18 cellular contexts compared by ENCODE assay signal in genomic region chr13:23440821-23441608, GRCh38. TPM values are rescaled to one million over a fixed set of nuclear protein-coding genes. Genes with fewer than 3 reads are reported as not detected.
DNase-seq lines count a peak whose midpoint lies in the region; ATAC-seq, FAIRE-seq and TF ChIP-seq lines count a peak whose summit lies in the region.
"Had no signal": no experiment of that assay in that cellular context is flagged by ENCODE, and none has a peak within 500 bp of the region (broad histone marks: within the 10 kb centered on the region; RNA-seq: fewer than 3 reads in every experiment).

No MANE protein-coding gene starts in this region.

- H2AK5ac ChIP-seq in IMR-90 (ENCODE audit: low read depth, low read length) (peak overlapping the region; percentile 9; the same call in 1 of the 2 replicates), H1 (ENCODE audit: low read depth, low read length) (no peak overlapping the region; the same call in 1 of the 2 replicates)

- H4K20me1 ChIP-seq in IMR-90 (ENCODE audit: insufficient read depth, low read length) (no peaks in the 10 kb centered on the region), H1 (replicated peaks in 1 of 2; ENCODE audit: control insufficient read depth in 1 of 2, insufficient read depth in 2 of 2, low read length in 2 of 2) (no peaks in the 10 kb centered on the region)

- H3K23me2 ChIP-seq in H1 (ENCODE audit: low read depth, low read length): no peaks in the 10 kb centered on the region

- H4K8ac ChIP-seq in IMR-90 (ENCODE audit: low read depth in 2 of 2, low read length in 2 of 2) (no peak overlapping the region; a peak in 1 of 4 replicates), H1 (ENCODE audit: extremely low read depth, insufficient read depth, low read length) (no peak overlapping the region)

- no peak overlapping the region for H2AK9ac ChIP-seq in IMR-90 (replicated peaks; ENCODE audit: low read depth, low read length, poor library complexity)

- no peak overlapping the region; the same call in 2 of the 3 replicates for H2BK15ac ChIP-seq in IMR-90 (ENCODE audit: low read depth, low read length)
- no peak overlapping the region; the same call in 1 of the 2 replicates for H2BK15ac ChIP-seq in H1 (ENCODE audit: low read length)

- H3K36me3 Mint-ChIP-seq in neural crest cell (ENCODE audit: low read depth) (no peaks in the 10 kb centered on the region), progenitor cell of endocrine pancreas (ENCODE audit: insufficient read depth) (no peaks in the 10 kb centered on the region)
- H3K36me3 Mint-ChIP-seq: immature natural killer cell had no signal

- no peak overlapping the region for H3K14ac ChIP-seq in IMR-90 (replicated peaks; ENCODE audit: low read depth, low read length)
- no peak overlapping the region for H3K14ac ChIP-seq in H1 (ENCODE audit: insufficient read length)

- H3K36me3 ChIP-seq in IMR-90 (ENCODE audit: control insufficient read depth, insufficient read depth, low read length) (no peaks in the 10 kb centered on the region), H1 (ENCODE audit: control insufficient read depth in 2 of 4, insufficient read depth in 4 of 4, low read length in 3 of 4) (no peaks in the 10 kb centered on the region)

- H3K4me2 ChIP-seq in A549 (no peak overlapping the region), IMR-90 (ENCODE audit: low read depth, low read length) (no peak overlapping the region), H1 (ENCODE audit: insufficient read depth in 1 of 2, low read depth in 2 of 2, low read length in 2 of 2) (no peak overlapping the region)

- H3K56ac ChIP-seq in IMR-90 (ENCODE audit: extremely low read depth, insufficient read depth, low read length) (no peak overlapping the region), H1 (replicated peaks; ENCODE audit: insufficient read length, low read depth, low read length) (no peak overlapping the region)

- no peak for TF ChIP-seq EP300 in A549 (IDR thresholded peaks at IDR 0.05)
- TF ChIP-seq EP300 in H1 (IDR thresholded peaks at IDR 0.05; ENCODE audit: borderline replicate concordance in 1 of 2, low read depth in 2 of 2, low read length in 2 of 2): no peak

- TF ChIP-seq POLR2A in A549 (IDR thresholded peaks at IDR 0.05; ENCODE audit: low read length) (no peak), IMR-90 (IDR thresholded peaks at IDR 0.05; ENCODE audit: low read depth, low read length) (no peak), H1 (IDR thresholded peaks at IDR 0.05; ENCODE audit: control extremely low read depth in 1 of 2, low read depth in 2 of 2, low read length in 2 of 2) (no peak)

- BruUV-seq in IMR-90 (replicated peaks; lab: Mats Ljungman, UMichigan): no TSS peak

- H3K27me3 Mint-ChIP-seq in neural crest cell (ENCODE audit: low read depth) (no peaks in the 10 kb centered on the region), progenitor cell of endocrine pancreas (peaks cover 7% of the 10 kb centered on the region)

- H3K4me1 ChIP-seq in A549 (0 out of 3 replicates have a peak, but pooled peaks cover 4% of the 10 kb centered on the region), IMR-90 (ENCODE audit: control insufficient read depth, insufficient read depth, low read length) (no peaks in the 10 kb centered on the region), H1 (replicated peaks in 1 of 4; ENCODE audit: control insufficient read depth in 3 of 4, insufficient read depth in 4 of 4, low read length in 3 of 4) (peaks cover 0 to 3% (median 0%) of the 10 kb centered on the region in 4 experiments; a peak in 1 of 7 replicates)
- H3K4me1 ChIP-seq: Caco-2 had no signal

- 68% methylated on average over 11 of the region's 15 CpGs for WGBS in A549 (ENCODE audit: missing lambda C conversion rate)
- WGBS in IMR-90 (ENCODE audit: extremely low coverage in 2 of 2, insufficient read length in 1 of 2), 2 experiments: 76% methylated on average over 5 of the region's 15 CpGs; no CpG with 5 or more reads in 1 of the 2 experiments
- WGBS in H1 (ENCODE audit: extremely low coverage in 1 of 2, insufficient coverage in 1 of 2, insufficient read length in 1 of 2, insufficient replicate concordance in 2 of 2, low coverage in 1 of 2, low lambda C conversion rate in 2 of 2, missing lambda C conversion rate in 1 of 2), 2 experiments: 93% methylated on average over 15 of the region's 15 CpGs; no CpG with 5 or more reads in 1 of the 2 experiments

- H4K91ac ChIP-seq in IMR-90 (ENCODE audit: insufficient read depth, low read depth, low read length) (peak overlapping the region; percentile 21; the same call in 1 of the 2 replicates), H1 (replicated peaks; ENCODE audit: insufficient read length, low read length) (no peak overlapping the region)

- H2BK120ac ChIP-seq in IMR-90 (ENCODE audit: low read depth, low read length) (peak overlapping the region; percentile 1; the same call in 1 of the 2 replicates), H1 (replicated peaks; ENCODE audit: low read depth, low read length) (no peak overlapping the region)

- ATAC-seq in A549: peak in 1 of 2 experiments; percentile 59; a peak in 2 of 6 replicates
- ATAC-seq in IMR-90 (ENCODE audit: low read depth): no peak
- ATAC-seq: SK-N-SH treated with all-trans-retinoic acid at 6 μM for 48 hours had no signal

- dilution Hi-C loops in IMR-90 (cut with HindIII; ENCODE audit: low sequenced_read_pairs, unreplicated experiment): no loop called here

- intact Hi-C loops in IMR-90 (cut with micrococcal nuclease): no loop called here

- no peak overlapping the region for H3K4ac ChIP-seq in IMR-90 (ENCODE audit: low read depth, low read length)
- H3K4ac ChIP-seq in H1 (replicated peaks; ENCODE audit: insufficient read length, low read depth, low read length): no peak overlapping the region

- TF ChIP-seq CTCF in A549 (IDR thresholded peaks at IDR 0.05) (no peak), IMR-90 (conservative IDR thresholded peaks at IDR 0.05; ENCODE audit: low read depth, low read length) (no peak), H1 (IDR thresholded peaks at IDR 0.05; ENCODE audit: control extremely low read depth in 1 of 3, insufficient read depth in 1 of 3, low read depth in 1 of 3, low read length in 3 of 3) (no peak), neural crest cell (conservative IDR thresholded peaks at IDR 0.05) (no peak), progenitor cell of endocrine pancreas (IDR thresholded peaks at IDR 0.05; ENCODE audit: unreplicated experiment) (no peak)

- H3K27ac ChIP-seq in A549 (peak overlapping the region in 1 of 2 experiments; percentile 12; a peak in 1 of 6 replicates), IMR-90 (ENCODE audit: insufficient read depth, low read length) (no peak overlapping the region), H1 (ENCODE audit: low read depth, low read length) (no peak overlapping the region)

- H3K9ac ChIP-seq in IMR-90 (ENCODE audit: low read depth, low read length) (no peak overlapping the region), H1 (replicated peaks in 1 of 4; ENCODE audit: extremely low read depth in 1 of 4, low read depth in 3 of 4, low read length in 3 of 4) (no peak overlapping the region)

- no peaks in the 10 kb centered on the region for H3K27me3 ChIP-seq in IMR-90 (ENCODE audit: control insufficient read depth, insufficient read depth, low read length)
- H3K27me3 ChIP-seq in H1 (replicated peaks in 1 of 4; ENCODE audit: control insufficient read depth in 3 of 4, extremely low read depth in 1 of 4, insufficient read depth in 3 of 4, low read length in 3 of 4): no peaks in the 10 kb centered on the region

- H2BK20ac ChIP-seq in IMR-90 (ENCODE audit: low read depth, low read length): no peak overlapping the region
- peak overlapping the region; percentile 77; the same call in 1 of the 2 replicates for H2BK20ac ChIP-seq in H1 (ENCODE audit: low read length)

- TF ChIP-seq RAD21 in A549 (conservative IDR thresholded peaks at IDR 0.05 in 1 of 2, IDR thresholded peaks at IDR 0.05 in 1 of 2) (no peak), IMR-90 (IDR thresholded peaks at IDR 0.05; ENCODE audit: low read length) (no peak), H1 (IDR thresholded peaks at IDR 0.05 in 1 of 2, conservative IDR thresholded peaks at IDR 0.05 in 1 of 2; ENCODE audit: low read depth in 2 of 2, low read length in 2 of 2) (no peak)

- peaks cover 9% of the 10 kb centered on the region for H3K9me1 ChIP-seq in IMR-90 (ENCODE audit: insufficient read depth, low read length)

- no peak overlapping the region for H3K18ac ChIP-seq in IMR-90 (ENCODE audit: low read depth, low read length)
- H3K18ac ChIP-seq in H1 (ENCODE audit: extremely low read depth, low read length): no peak overlapping the region; the same call in 1 of the 2 replicates

- POLR2A ChIA-PET in A549 (lab: Yijun Ruan, JAX) (no interaction called here), IMR-90 (lab: Charles Lee; ENCODE audit: unreplicated experiment) (no interaction called here), H1 (lab: Charles Lee; ENCODE audit: partially characterized antibody) (no interaction called here)

- H3K9me3 Mint-ChIP-seq in neural crest cell (peaks cover 4% of the 10 kb centered on the region), progenitor cell of endocrine pancreas (ENCODE audit: low read depth) (peaks cover 3% of the 10 kb centered on the region)
- H3K9me3 Mint-ChIP-seq: central memory CD8-positive, alpha-beta T cell; immature natural killer cell had no signal

- peak overlapping the region; percentile 40 for H3K27ac Mint-ChIP-seq in neural crest cell (ENCODE audit: unreplicated experiment)
- no peak overlapping the region for H3K27ac Mint-ChIP-seq in progenitor cell of endocrine pancreas
- H3K27ac Mint-ChIP-seq: immature natural killer cell had no signal

- H3K23ac ChIP-seq in IMR-90 (ENCODE audit: low read depth, low read length) (no peak overlapping the region), H1 (ENCODE audit: insufficient read length) (no peak overlapping the region)

- CTCF ChIA-PET in A549 (lab: Yijun Ruan, JAX) (no interaction called here), IMR-90 (lab: Yijun Ruan, JAX) (interaction anchor here (0.6 kb wide), 1 partner anchor 102 kb away, joined by 4 read pairs; no protein-coding TSS in a partner anchor), H1 (lab: Charles Lee; ENCODE audit: partially characterized antibody) (interaction anchor here (1.0 to 1.2 kb wide), 2 partner anchors 13 to 41 kb away, joined by 3 read pairs; no protein-coding TSS in a partner anchor)

- no peaks in the 10 kb centered on the region for H3K9me3 ChIP-seq in A549
- no peaks in the 10 kb centered on the region for H3K9me3 ChIP-seq in IMR-90 (ENCODE audit: control insufficient read depth, insufficient read depth, low read length)
- H3K9me3 ChIP-seq in H1 (ENCODE audit: insufficient read depth in 2 of 2, low read depth in 1 of 2, low read length in 1 of 2): no peaks in the 10 kb centered on the region
- H3K9me3 ChIP-seq: Caco-2 had no signal

- H2BK5ac ChIP-seq in IMR-90 (ENCODE audit: low read depth, low read length, poor library complexity, severe bottlenecking): no peak overlapping the region
- H2BK5ac ChIP-seq in H1 (ENCODE audit: low read depth, low read length): peak overlapping the region; percentile 52; the same call in 1 of the 2 replicates

- in situ Hi-C loops in IMR-90 (cut with MboI; ENCODE audit: low sequenced_read_pairs): no loop called here

- H3K4me3 Mint-ChIP-seq in neural crest cell (no peak overlapping the region), progenitor cell of endocrine pancreas (ENCODE audit: low read depth) (no peak overlapping the region)
- H3K4me3 Mint-ChIP-seq: central memory CD8-positive, alpha-beta T cell; immature natural killer cell had no signal

- H3K79me1 ChIP-seq in IMR-90 (ENCODE audit: low read depth in 1 of 2, low read length in 2 of 2) (no peaks in the 10 kb centered on the region), H1 (ENCODE audit: low read depth, low read length) (no peaks in the 10 kb centered on the region)

- H2BK12ac ChIP-seq in H1 (ENCODE audit: low read depth, low read length): peak overlapping the region; percentile 6; the same call in 1 of the 2 replicates

- H4K5ac ChIP-seq in IMR-90 (ENCODE audit: low read depth, low read length) (no peak overlapping the region), H1 (ENCODE audit: insufficient read length, low read depth, low read length) (no peak overlapping the region)

- no peaks in the 10 kb centered on the region for H3K79me2 ChIP-seq in H1 (ENCODE audit: control insufficient read depth in 1 of 2, insufficient read depth in 2 of 2, low read length in 2 of 2)

- H2AFZ ChIP-seq in IMR-90 (replicated peaks; ENCODE audit: low read length, poor library complexity) (peak overlapping the region; percentile 69), H1 (ENCODE audit: low read length) (peak overlapping the region; percentile 63; the same call in 1 of the 2 replicates)

- no peak for FAIRE-seq in A549 (lab: Jason Lieb, UNC)
- no peak for FAIRE-seq in H1 (lab: Jason Lieb, UNC)
- FAIRE-seq: frontal cortex, TTC549 had no signal

- DNase-seq in A549 (ENCODE audit: low read depth in 1 of 2, low spot score in 1 of 2) (peak; percentile 8 to 20), IMR-90 (peak; percentile 15), H1 (ENCODE audit: low read depth in 1 of 2, low spot score in 2 of 2) (no peak), neural crest cell (ENCODE audit: low read depth, low spot score) (no peak), DMS114 treated with DMSO at 0.1 percent for 48 hours (lab: John Stamatoyannopoulos, UW; ENCODE audit: unreplicated experiment) (no peak), progenitor cell of endocrine pancreas (ENCODE audit: low spot score, unreplicated experiment) (no peak), NCI-H1694 treated with DMSO at 0.1 percent for 48 hours (lab: John Stamatoyannopoulos, UW) (no peak), dedifferentiated amniotic fluid mesenchymal stem cell (ENCODE audit: extremely low spot score) (no peak)
- DNase-seq: activated CD4-positive, alpha-beta T cell treated with anti-CD3 and anti-CD28 coated beads, Interleukin-2, amount 50 U/mL, for 4 hours; activated T-cell treated with anti-CD3 and anti-CD28 coated beads, Interleukin-2, amount 50 U/mL, for 48 hours; Caco-2; immature natural killer cell; KG1; NCI-H1417 treated with DMSO at 0.1 percent for 48 hours had no signal

- H3K4me1 Mint-ChIP-seq in neural crest cell: peaks cover 23% of the 10 kb centered on the region
- no peaks in the 10 kb centered on the region for H3K4me1 Mint-ChIP-seq in progenitor cell of endocrine pancreas (ENCODE audit: low read depth)
- H3K4me1 Mint-ChIP-seq: central memory CD8-positive, alpha-beta T cell; immature natural killer cell had no signal

- no peak overlapping the region for H3K4me3 ChIP-seq in A549
- no peak overlapping the region for H3K4me3 ChIP-seq in IMR-90 (ENCODE audit: insufficient read depth, low read depth, low read length)
- no peak overlapping the region for H3K4me3 ChIP-seq in H1 (ENCODE audit: extremely low read depth in 1 of 4, insufficient read depth in 2 of 4, low read depth in 3 of 4, low read length in 4 of 4)

RNA-seq across cellular contexts. Expression of gene SACS, which starts 7.5 kb away (rescaled TPM):
- 22.0 and 23.8 TPM in 2 replicates for polyA plus RNA-seq in A549 (2011; rRNA removed)
- polyA plus RNA-seq in A549 (2012; cell fraction: cytosol; rRNA removed): 7.3 and 7.8 TPM in 2 replicates
- polyA plus RNA-seq in A549 (2012; cell fraction: nucleus; rRNA removed): 8.4 and 11.1 TPM in 2 replicates
- 6.6 to 7.5 TPM (median 6.9 TPM) in 3 replicates for polyA plus RNA-seq in A549 (2017; fragmentation: RNase III; extraction: RNeasy Plus Mini Kit Qiagen cat#74134 plus additional on column Dnase treatment)
- 98.6 and 120 TPM in 2 replicates for polyA minus RNA-seq in A549 (2011; rRNA and poly(A)+ RNA removed)
- total RNA-seq in IMR-90 (2012; rRNA removed): 121 and 174 TPM in 2 replicates
- polyA plus RNA-seq in IMR-90 (2012; rRNA removed): 12.1 and 14.7 TPM in 2 replicates
- 5.2 and 9.7 TPM in 2 replicates for polyA plus RNA-seq in IMR-90 (2012; cell fraction: cytosol; rRNA removed)
- polyA plus RNA-seq in IMR-90 (2012; cell fraction: nucleus; rRNA removed; ENCODE audit: low replicate concordance): 12.1 and 25.9 TPM in 2 replicates
- total RNA-seq in H1 (2021; fragmentation: NEBNext Ultra II Directional; extraction: Animal tissue kit (Norgen Biotek cat#: 25700)): 51.3 and 54.2 TPM in 2 replicates
- polyA plus RNA-seq in H1 (2011; rRNA removed): 11.0 and 17.4 TPM in 2 replicates
- 14.2 TPM for polyA plus RNA-seq in H1 (2011; cell fraction: cytosol; rRNA removed)
- 54.3 TPM for polyA plus RNA-seq in H1 (2011; cell fraction: nucleus; rRNA removed)
- polyA plus RNA-seq in H1 (2012, experiment 1 of 2): 9.6 to 23.4 TPM (median 16.3 TPM) in 4 replicates
- polyA plus RNA-seq in H1 (2012, experiment 2 of 2): 1.5 TPM
- 23.0 TPM for polyA plus RNA-seq in H1 (2013, experiment 1 of 2)
- polyA plus RNA-seq in H1 (2013, experiment 2 of 2): 18.6 TPM
- polyA minus RNA-seq in H1 (2011; rRNA and poly(A)+ RNA removed): 171 and 240 TPM in 2 replicates
- polyA minus RNA-seq in H1 (2011; cell fraction: cytosol; rRNA and poly(A)+ RNA removed): 50.0 TPM
- polyA minus RNA-seq in H1 (2011; cell fraction: nucleus; rRNA and poly(A)+ RNA removed): 177 TPM
- 75.4 and 80.5 TPM in 2 replicates for total RNA-seq in neural crest cell
- 7.1 and 9.3 TPM in 2 replicates for total RNA-seq in progenitor cell of endocrine pancreas

Comparison
In these comparisons a context has a peak if more than half of its experiments do, and no peak if none do; other contexts are left out.
1. DNase-seq: peak in A549 (2 of 2) and IMR-90 (single experiment); none in H1 (0 of 2), neural crest cell (single experiment), DMS114 treated with DMSO at 0.1 percent for 48 hours (single experiment), progenitor cell of endocrine pancreas (single experiment), NCI-H1694 treated with DMSO at 0.1 percent for 48 hours (single experiment) and dedifferentiated amniotic fluid mesenchymal stem cell (single experiment).